ENCODE assay signal across 1 cellular context in genomic region chr10:3426190-3426845, GRCh38.
TF ChIP-seq lines count a peak whose summit lies in the region.

No MANE protein-coding gene starts in this region.

TF ChIP-seq in HepG2, 621 proteins besides CTCF, POLR2A, EP300 and RAD21 (continued from another document and continues in another):
- TF ChIP-seq ETS1 (CRISPR knock-in tag; IDR thresholded peaks at IDR 0.05), result no peak
- no peak for TF ChIP-seq TRAFD1 (CRISPR knock-in tag; IDR thresholded peaks at IDR 0.05; ENCODE audit: borderline replicate concordance)
- TF ChIP-seq GFI1 (CRISPR knock-in tag; IDR thresholded peaks at IDR 0.05; ENCODE audit: borderline replicate concordance), result no peak
- no peak for TF ChIP-seq CREB1 (IDR thresholded peaks at IDR 0.05)
- TF ChIP-seq CREB1 (CRISPR knock-in tag; IDR thresholded peaks at IDR 0.05), result no peak
- no peak for TF ChIP-seq HNRNPK (IDR thresholded peaks at IDR 0.05; ENCODE audit: low read depth, low read length, poor library complexity, severe bottlenecking)
- no peak for TF ChIP-seq SRY (CRISPR knock-in tag; IDR thresholded peaks at IDR 0.05)
- no peak for TF ChIP-seq NFE2L2 (IDR thresholded peaks at IDR 0.05; ENCODE audit: low read length)
- TF ChIP-seq JUND (CRISPR knock-in tag; IDR thresholded peaks at IDR 0.05), result no peak
- no peak for TF ChIP-seq ZNF383 (CRISPR knock-in tag; IDR thresholded peaks at IDR 0.05; ENCODE audit: borderline replicate concordance)
- TF ChIP-seq, protein P1, sequence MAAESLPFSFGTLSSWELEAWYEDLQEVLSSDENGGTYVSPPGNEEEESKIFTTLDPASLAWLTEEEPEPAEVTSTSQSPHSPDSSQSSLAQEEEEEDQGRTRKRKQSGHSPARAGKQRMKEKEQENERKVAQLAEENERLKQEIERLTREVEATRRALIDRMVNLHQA (CRISPR knock-in tag; IDR thresholded peaks at IDR 0.05), result no peak
- peak; percentile 32; the same call in 1 of the 2 replicates for TF ChIP-seq HNF4A (CRISPR knock-in tag; IDR thresholded peaks at IDR 0.05)
- TF ChIP-seq NFIC (IDR thresholded peaks at IDR 0.05; ENCODE audit: low read length), result peak; percentile 53; the same call in 1 of the 2 replicates
- TF ChIP-seq SOX6 (IDR thresholded peaks at IDR 0.05), result no peak
- no peak for TF ChIP-seq SOX6 (CRISPR knock-in tag; IDR thresholded peaks at IDR 0.05)
- no peak for TF ChIP-seq KMT2A (CRISPR knock-in tag; IDR thresholded peaks at IDR 0.05)
- no peak for TF ChIP-seq ATM (IDR thresholded peaks at IDR 0.05; ENCODE audit: borderline replicate concordance)
- no peak for TF ChIP-seq DPF2 (CRISPR knock-in tag; IDR thresholded peaks at IDR 0.05; ENCODE audit: borderline replicate concordance, low read depth)
- TF ChIP-seq NFIB (CRISPR knock-in tag; IDR thresholded peaks at IDR 0.05; ENCODE audit: borderline replicate concordance), result no peak
- peak; percentile 35; the same call in 1 of the 2 replicates for TF ChIP-seq FOXA3 (CRISPR knock-in tag; IDR thresholded peaks at IDR 0.05)
- TF ChIP-seq, protein P2, sequence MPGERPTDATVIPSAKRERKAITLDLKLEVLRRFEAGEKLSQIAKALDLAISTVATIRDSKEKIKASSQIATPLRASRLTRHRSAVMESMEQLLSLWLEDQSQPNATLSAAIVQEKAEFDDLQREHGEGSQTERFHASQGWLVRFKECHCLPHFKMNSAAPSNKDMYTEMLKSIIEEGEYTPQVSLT (CRISPR knock-in tag; IDR thresholded peaks at IDR 0.05; ENCODE audit: borderline replicate concordance, low read depth), result no peak
- TF ChIP-seq, protein P3, sequence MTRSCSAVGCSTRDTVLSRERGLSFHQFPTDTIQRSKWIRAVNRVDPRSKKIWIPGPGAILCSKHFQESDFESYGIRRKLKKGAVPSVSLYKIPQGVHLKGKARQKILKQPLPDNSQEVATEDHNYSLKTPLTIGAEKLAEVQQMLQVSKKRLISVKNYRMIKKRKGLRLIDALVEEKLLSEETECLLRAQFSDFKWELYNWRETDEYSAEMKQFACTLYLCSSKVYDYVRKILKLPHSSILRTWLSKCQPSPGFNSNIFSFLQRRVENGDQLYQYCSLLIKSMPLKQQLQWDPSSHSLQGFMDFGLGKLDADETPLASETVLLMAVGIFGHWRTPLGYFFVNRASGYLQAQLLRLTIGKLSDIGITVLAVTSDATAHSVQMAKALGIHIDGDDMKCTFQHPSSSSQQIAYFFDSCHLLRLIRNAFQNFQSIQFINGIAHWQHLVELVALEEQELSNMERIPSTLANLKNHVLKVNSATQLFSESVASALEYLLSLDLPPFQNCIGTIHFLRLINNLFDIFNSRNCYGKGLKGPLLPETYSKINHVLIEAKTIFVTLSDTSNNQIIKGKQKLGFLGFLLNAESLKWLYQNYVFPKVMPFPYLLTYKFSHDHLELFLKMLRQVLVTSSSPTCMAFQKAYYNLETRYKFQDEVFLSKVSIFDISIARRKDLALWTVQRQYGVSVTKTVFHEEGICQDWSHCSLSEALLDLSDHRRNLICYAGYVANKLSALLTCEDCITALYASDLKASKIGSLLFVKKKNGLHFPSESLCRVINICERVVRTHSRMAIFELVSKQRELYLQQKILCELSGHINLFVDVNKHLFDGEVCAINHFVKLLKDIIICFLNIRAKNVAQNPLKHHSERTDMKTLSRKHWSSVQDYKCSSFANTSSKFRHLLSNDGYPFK (CRISPR knock-in tag; IDR thresholded peaks at IDR 0.05; ENCODE audit: borderline replicate concordance), result no peak
- TF ChIP-seq SALL2 (CRISPR knock-in tag; IDR thresholded peaks at IDR 0.05), result no peak
- 0 out of 2 replicates have a peak, but pooled peaks have one; percentile 31 for TF ChIP-seq ZNF614 (CRISPR knock-in tag; IDR thresholded peaks at IDR 0.05; ENCODE audit: borderline replicate concordance)
- TF ChIP-seq NR2F1 (CRISPR knock-in tag; IDR thresholded peaks at IDR 0.05), result no peak
- TF ChIP-seq ZNF816 (CRISPR knock-in tag; IDR thresholded peaks at IDR 0.05; ENCODE audit: borderline replicate concordance), result no peak
- TF ChIP-seq, protein P4, sequence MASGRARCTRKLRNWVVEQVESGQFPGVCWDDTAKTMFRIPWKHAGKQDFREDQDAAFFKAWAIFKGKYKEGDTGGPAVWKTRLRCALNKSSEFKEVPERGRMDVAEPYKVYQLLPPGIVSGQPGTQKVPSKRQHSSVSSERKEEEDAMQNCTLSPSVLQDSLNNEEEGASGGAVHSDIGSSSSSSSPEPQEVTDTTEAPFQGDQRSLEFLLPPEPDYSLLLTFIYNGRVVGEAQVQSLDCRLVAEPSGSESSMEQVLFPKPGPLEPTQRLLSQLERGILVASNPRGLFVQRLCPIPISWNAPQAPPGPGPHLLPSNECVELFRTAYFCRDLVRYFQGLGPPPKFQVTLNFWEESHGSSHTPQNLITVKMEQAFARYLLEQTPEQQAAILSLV (CRISPR knock-in tag; IDR thresholded peaks at IDR 0.05; ENCODE audit: borderline replicate concordance), result no peak
- TF ChIP-seq KLF15 (CRISPR knock-in tag; IDR thresholded peaks at IDR 0.05; ENCODE audit: borderline replicate concordance), result no peak
- TF ChIP-seq PPARG (CRISPR knock-in tag; conservative IDR thresholded peaks at IDR 0.05), result peak; percentile 72; the same call in 1 of the 2 replicates
- TF ChIP-seq, protein P5, sequence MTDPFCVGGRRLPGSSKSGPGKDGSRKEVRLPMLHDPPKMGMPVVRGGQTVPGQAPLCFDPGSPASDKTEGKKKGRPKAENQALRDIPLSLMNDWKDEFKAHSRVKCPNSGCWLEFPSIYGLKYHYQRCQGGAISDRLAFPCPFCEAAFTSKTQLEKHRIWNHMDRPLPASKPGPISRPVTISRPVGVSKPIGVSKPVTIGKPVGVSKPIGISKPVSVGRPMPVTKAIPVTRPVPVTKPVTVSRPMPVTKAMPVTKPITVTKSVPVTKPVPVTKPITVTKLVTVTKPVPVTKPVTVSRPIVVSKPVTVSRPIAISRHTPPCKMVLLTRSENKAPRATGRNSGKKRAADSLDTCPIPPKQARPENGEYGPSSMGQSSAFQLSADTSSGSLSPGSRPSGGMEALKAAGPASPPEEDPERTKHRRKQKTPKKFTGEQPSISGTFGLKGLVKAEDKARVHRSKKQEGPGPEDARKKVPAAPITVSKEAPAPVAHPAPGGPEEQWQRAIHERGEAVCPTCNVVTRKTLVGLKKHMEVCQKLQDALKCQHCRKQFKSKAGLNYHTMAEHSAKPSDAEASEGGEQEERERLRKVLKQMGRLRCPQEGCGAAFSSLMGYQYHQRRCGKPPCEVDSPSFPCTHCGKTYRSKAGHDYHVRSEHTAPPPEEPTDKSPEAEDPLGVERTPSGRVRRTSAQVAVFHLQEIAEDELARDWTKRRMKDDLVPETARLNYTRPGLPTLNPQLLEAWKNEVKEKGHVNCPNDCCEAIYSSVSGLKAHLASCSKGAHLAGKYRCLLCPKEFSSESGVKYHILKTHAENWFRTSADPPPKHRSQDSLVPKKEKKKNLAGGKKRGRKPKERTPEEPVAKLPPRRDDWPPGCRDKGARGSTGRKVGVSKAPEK (CRISPR knock-in tag; IDR thresholded peaks at IDR 0.05; ENCODE audit: borderline replicate concordance), result no peak
- TF ChIP-seq PRMT3 (CRISPR knock-in tag; IDR thresholded peaks at IDR 0.05; ENCODE audit: borderline replicate concordance, low read depth), result no peak
- TF ChIP-seq, protein P6, sequence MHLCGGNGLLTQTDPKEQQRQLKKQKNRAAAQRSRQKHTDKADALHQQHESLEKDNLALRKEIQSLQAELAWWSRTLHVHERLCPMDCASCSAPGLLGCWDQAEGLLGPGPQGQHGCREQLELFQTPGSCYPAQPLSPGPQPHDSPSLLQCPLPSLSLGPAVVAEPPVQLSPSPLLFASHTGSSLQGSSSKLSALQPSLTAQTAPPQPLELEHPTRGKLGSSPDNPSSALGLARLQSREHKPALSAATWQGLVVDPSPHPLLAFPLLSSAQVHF (CRISPR knock-in tag; IDR thresholded peaks at IDR 0.05), result no peak
- no peak for TF ChIP-seq EED (CRISPR knock-in tag; IDR thresholded peaks at IDR 0.05)
- no peak for TF ChIP-seq RXRA (CRISPR knock-in tag; IDR thresholded peaks at IDR 0.05)
- TF ChIP-seq MZF1 (CRISPR knock-in tag; IDR thresholded peaks at IDR 0.05; ENCODE audit: borderline replicate concordance), result no peak
- 0 out of 2 replicates have a peak, but pooled peaks have one; percentile 48 for TF ChIP-seq RXRB (CRISPR knock-in tag; IDR thresholded peaks at IDR 0.05; ENCODE audit: borderline replicate concordance)
- TF ChIP-seq ZNF350 (CRISPR knock-in tag; IDR thresholded peaks at IDR 0.05; ENCODE audit: borderline replicate concordance, low read depth), result no peak
- no peak for TF ChIP-seq HNF4G (IDR thresholded peaks at IDR 0.05; ENCODE audit: borderline replicate concordance, low read depth, low read length)
- TF ChIP-seq HNF4G (CRISPR knock-in tag; IDR thresholded peaks at IDR 0.05; ENCODE audit: borderline replicate concordance, low read depth), result no peak
- TF ChIP-seq KDM3A (CRISPR knock-in tag; IDR thresholded peaks at IDR 0.05; ENCODE audit: low read depth), result no peak
- TF ChIP-seq LCORL (IDR thresholded peaks at IDR 0.05), result no peak
- TF ChIP-seq LCORL (CRISPR knock-in tag; IDR thresholded peaks at IDR 0.05), result peak; percentile 69; the same call in 1 of the 2 replicates
- TF ChIP-seq ZNF746 (CRISPR knock-in tag; IDR thresholded peaks at IDR 0.05), result no peak
- TF ChIP-seq SMYD3 (CRISPR knock-in tag; IDR thresholded peaks at IDR 0.05), result no peak
- TF ChIP-seq DMAP1 (CRISPR knock-in tag; IDR thresholded peaks at IDR 0.05), result no peak
- TF ChIP-seq, protein P7, sequence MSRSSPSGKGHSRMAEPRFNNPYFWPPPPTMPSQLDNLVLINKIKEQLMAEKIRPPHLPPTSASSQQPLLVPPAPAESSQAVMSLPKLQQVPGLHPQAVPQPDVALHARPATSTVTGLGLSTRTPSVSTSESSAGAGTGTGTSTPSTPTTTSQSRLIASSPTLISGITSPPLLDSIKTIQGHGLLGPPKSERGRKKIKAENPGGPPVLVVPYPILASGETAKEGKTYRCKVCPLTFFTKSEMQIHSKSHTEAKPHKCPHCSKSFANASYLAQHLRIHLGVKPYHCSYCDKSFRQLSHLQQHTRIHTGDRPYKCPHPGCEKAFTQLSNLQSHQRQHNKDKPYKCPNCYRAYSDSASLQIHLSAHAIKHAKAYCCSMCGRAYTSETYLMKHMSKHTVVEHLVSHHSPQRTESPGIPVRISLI (CRISPR knock-in tag; IDR thresholded peaks at IDR 0.05; ENCODE audit: borderline replicate concordance), result no peak
- TF ChIP-seq ZNF382 (CRISPR knock-in tag; IDR thresholded peaks at IDR 0.05; ENCODE audit: borderline replicate concordance), result no peak
- no peak for TF ChIP-seq TSC22D2 (CRISPR knock-in tag; IDR thresholded peaks at IDR 0.05; ENCODE audit: borderline replicate concordance)
- TF ChIP-seq HOXD1 (CRISPR knock-in tag; IDR thresholded peaks at IDR 0.05), result no peak
- TF ChIP-seq, protein P8, sequence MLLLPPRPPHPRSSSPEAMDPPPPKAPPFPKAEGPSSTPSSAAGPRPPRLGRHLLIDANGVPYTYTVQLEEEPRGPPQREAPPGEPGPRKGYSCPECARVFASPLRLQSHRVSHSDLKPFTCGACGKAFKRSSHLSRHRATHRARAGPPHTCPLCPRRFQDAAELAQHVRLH (CRISPR knock-in tag; IDR thresholded peaks at IDR 0.05; ENCODE audit: borderline replicate concordance, low read depth), result no peak
- TF ChIP-seq ELF1 (CRISPR knock-in tag; IDR thresholded peaks at IDR 0.05), result 0 out of 2 replicates have a peak, but pooled peaks have one; percentile 26
- TF ChIP-seq ZNF280B (CRISPR knock-in tag; IDR thresholded peaks at IDR 0.05; ENCODE audit: borderline replicate concordance), result no peak
- no peak for TF ChIP-seq SRSF4 (IDR thresholded peaks at IDR 0.05; ENCODE audit: low read depth, low read length, poor library complexity, severe bottlenecking)
- TF ChIP-seq ZBTB21 (CRISPR knock-in tag; IDR thresholded peaks at IDR 0.05), result no peak
- TF ChIP-seq, protein P9, sequence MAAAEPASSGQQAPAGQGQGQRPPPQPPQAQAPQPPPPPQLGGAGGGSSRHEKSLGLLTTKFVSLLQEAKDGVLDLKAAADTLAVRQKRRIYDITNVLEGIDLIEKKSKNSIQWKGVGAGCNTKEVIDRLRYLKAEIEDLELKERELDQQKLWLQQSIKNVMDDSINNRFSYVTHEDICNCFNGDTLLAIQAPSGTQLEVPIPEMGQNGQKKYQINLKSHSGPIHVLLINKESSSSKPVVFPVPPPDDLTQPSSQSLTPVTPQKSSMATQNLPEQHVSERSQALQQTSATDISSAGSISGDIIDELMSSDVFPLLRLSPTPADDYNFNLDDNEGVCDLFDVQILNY (CRISPR knock-in tag; conservative IDR thresholded peaks at IDR 0.05), result no peak
- TF ChIP-seq HMG20A (CRISPR knock-in tag; IDR thresholded peaks at IDR 0.05; ENCODE audit: borderline replicate concordance), result no peak
- TF ChIP-seq SUZ12 (IDR thresholded peaks at IDR 0.05; ENCODE audit: low read depth, low read length), result no peak
